In genomic region chr17:49437696-49438438, GRCh38 we compare ENCODE assay signal across 2 cellular contexts.
TF ChIP-seq lines count a peak whose summit lies in the region.

No MANE protein-coding gene starts in this region.

TF ChIP-seq in GM23338, 12 proteins besides CTCF, POLR2A, EP300 and RAD21:
- TF ChIP-seq STAT1 (IDR thresholded peaks at IDR 0.05; ENCODE audit: unreplicated experiment): no peak

TF ChIP-seq in IMR-90, 13 proteins besides CTCF, POLR2A, EP300 and RAD21:
- no peak for TF ChIP-seq CEBPB (IDR thresholded peaks at IDR 0.05; ENCODE audit: low read depth, low read length)
- TF ChIP-seq USF2 (IDR thresholded peaks at IDR 0.05; ENCODE audit: low read depth, low read length): no peak
- no peak for TF ChIP-seq MXI1 (IDR thresholded peaks at IDR 0.05; ENCODE audit: borderline replicate concordance, low read depth, low read length)
- TF ChIP-seq BHLHE40 (IDR thresholded peaks at IDR 0.05; ENCODE audit: low read depth, low read length): no peak
- no peak for TF ChIP-seq RFX5 (IDR thresholded peaks at IDR 0.05; ENCODE audit: low read depth, low read length)
